In the genomic region with DNA sequence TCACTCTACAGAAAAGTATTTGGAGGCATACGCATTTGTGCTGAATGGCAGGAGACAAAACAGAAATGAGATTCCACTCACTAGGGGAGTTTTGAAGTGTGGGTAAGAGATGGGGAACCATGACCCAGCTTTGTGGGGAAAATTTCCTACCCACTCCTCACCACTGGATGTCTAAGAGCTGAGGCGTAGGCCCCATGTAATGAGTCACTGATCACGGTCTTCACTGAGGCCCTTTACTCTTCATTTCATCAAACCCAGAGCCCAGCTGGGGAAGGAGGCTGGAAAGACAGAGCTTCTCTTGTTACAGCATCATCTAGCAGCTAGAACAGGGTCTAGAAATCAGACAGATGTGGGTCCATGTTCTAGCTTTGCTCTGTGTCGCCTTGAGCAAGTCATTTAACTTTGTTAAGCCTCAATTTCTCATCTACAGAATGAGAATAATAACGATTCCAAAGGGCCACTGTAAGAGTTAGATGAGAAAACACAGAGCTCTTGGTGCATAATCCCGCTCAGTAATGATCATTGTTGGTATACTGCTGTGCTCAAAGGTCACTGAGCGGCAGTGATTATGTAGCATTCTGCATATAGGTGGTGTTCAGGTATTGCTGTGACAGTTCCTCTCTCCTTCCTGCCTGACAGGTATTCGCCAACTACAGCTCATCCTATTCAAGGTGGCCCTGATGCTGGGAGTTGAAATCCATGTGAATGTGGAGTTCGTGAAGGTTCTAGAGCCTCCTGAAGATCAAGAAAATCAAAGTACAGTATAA, we compare ENCODE assay signal across 11 cellular contexts.
DNase-seq lines count a peak whose midpoint lies in the region; ATAC-seq and FAIRE-seq lines count a peak whose summit lies in the region.
"Had no signal": no experiment of that assay in that cellular context is flagged by ENCODE, and none has a peak within 500 bp of the region (broad histone marks: within the 10 kb centered on the region; RNA-seq: fewer than 3 reads in every experiment).

No MANE protein-coding gene starts in this region.

- FAIRE-seq in RCC 7860 (lab: Jason Lieb, UNC): peak; percentile 89
- no peak for FAIRE-seq in GM19239 (lab: Jason Lieb, UNC)

- no peak overlapping the region for H3K4me3 Mint-ChIP-seq in effector memory CD8-positive, alpha-beta T cell
- H3K4me3 Mint-ChIP-seq: dendritic cell treated with granulocyte-macrophage colony-stimulating factor and Interleukin-4, amounts not matched to agents 40 ng/mL and 50 ng/mL, for 4 days had no signal

- DNase-seq in ELR (ENCODE audit: low read depth) (peak; percentile 90), RCC 7860 (ENCODE audit: low spot score) (peak; percentile 84), GM19239 (ENCODE audit: insufficient read length, low spot score) (no peak), epidermal melanocyte (ENCODE audit: insufficient read length, low spot score) (no peak), Right ventricle myocardium inferior (ENCODE audit: missing footprints) (no peak)
- DNase-seq in effector memory CD8-positive, alpha-beta T cell: no peak
- DNase-seq in stimulated activated CD4-positive, alpha-beta T cell treated with anti-CD3 and anti-CD28 coated beads, Interleukin-1b, Interleukin-23, amount 100 ng/mL, for 48 hours: peak; percentile 77
- DNase-seq: NCI-H446, sigmoid colon had no signal

- H3K9me3 Mint-ChIP-seq in effector memory CD8-positive, alpha-beta T cell: no peaks in the 10 kb centered on the region
- H3K9me3 Mint-ChIP-seq: dendritic cell treated with granulocyte-macrophage colony-stimulating factor and Interleukin-4, amounts not matched to agents 40 ng/mL and 50 ng/mL, for 4 days had no signal

- ATAC-seq in effector memory CD8-positive, alpha-beta T cell (replicated peaks): no peak
- ATAC-seq in HG02623 (IDR thresholded peaks at IDR 0.05; ENCODE audit: unreplicated experiment) (no peak), Right ventricle myocardium inferior (no peak)

- peaks cover 56% of the 10 kb centered on the region for H3K36me3 Mint-ChIP-seq in effector memory CD8-positive, alpha-beta T cell (ENCODE audit: insufficient read depth)

- peak overlapping the region; percentile 42 to 73 for H3K27ac Mint-ChIP-seq in effector memory CD8-positive, alpha-beta T cell

- H3K4me1 Mint-ChIP-seq in effector memory CD8-positive, alpha-beta T cell (ENCODE audit: low read depth in 2 of 2): peaks cover 8 to 10% of the 10 kb centered on the region in 2 donors

- H3K27me3 Mint-ChIP-seq in effector memory CD8-positive, alpha-beta T cell: no peaks in the 10 kb centered on the region
- H3K27me3 Mint-ChIP-seq: dendritic cell treated with granulocyte-macrophage colony-stimulating factor and Interleukin-4, amounts not matched to agents 40 ng/mL and 50 ng/mL, for 4 days had no signal

- intact Hi-C loops in Right ventricle myocardium inferior (cut with DNase I): no loop called here

Comparison
In these comparisons a context has a peak if more than half of its experiments do, and no peak if none do; other contexts are left out.
1. DNase-seq: peak in ELR (single experiment), RCC 7860 (single experiment) and stimulated activated CD4-positive, alpha-beta T cell treated with anti-CD3 and anti-CD28 coated beads, Interleukin-1b, Interleukin-23, amount 100 ng/mL, for 48 hours (single experiment); none in effector memory CD8-positive, alpha-beta T cell (0 of 3), GM19239 (single experiment), epidermal melanocyte (single experiment) and Right ventricle myocardium inferior (single experiment).